ENCODE assay signal across 8 cellular contexts in genomic region chr15:66356069-66356358, GRCh38. TPM values are rescaled to one million over a fixed set of nuclear protein-coding genes. Genes with fewer than 3 reads are reported as not detected.
DNase-seq lines count a peak whose midpoint lies in the region; ATAC-seq and TF ChIP-seq lines count a peak whose summit lies in the region.

No MANE protein-coding gene starts in this region.

- peak overlapping the region; percentile 95 for H3K9ac ChIP-seq in iPS-18a (ENCODE audit: low read length)

- TF ChIP-seq CTCF in WERI-Rb-1 (IDR thresholded peaks at IDR 0.05; ENCODE audit: low read depth, low read length) (no peak), suprapubic skin (IDR thresholded peaks at IDR 0.05) (no peak)

- under 1% methylated on average over 12 of the region's 12 CpGs for WGBS in suprapubic skin

- no peak for DNase-seq in activated CD4-positive, alpha-beta T cell treated with anti-CD3 and anti-CD28 coated beads, Interleukin-2, amount 10 ng/mL, durations not matched to agents 7 days and 5 days
- DNase-seq in activated CD4-positive, alpha-beta T cell treated with anti-CD3 and anti-CD28 coated beads, Interleukin-2, amount 50 U/mL, for 1 hour, result no peak
- DNase-seq in WERI-Rb-1 (no peak), suprapubic skin (ENCODE audit: low spot score in 2 of 2) (no peak), NCI-H2196 (lab: John Stamatoyannopoulos, UW; ENCODE audit: unreplicated experiment) (no peak), NOMO-1 treated with dmso at 0.1 percent for 144 hours (lab: John Stamatoyannopoulos, UW; ENCODE audit: unreplicated experiment) (no peak)

- CTCF ChIA-PET in activated CD4-positive, alpha-beta T cell treated with anti-CD3 and anti-CD28 coated beads, Interleukin-2, amount 10 ng/mL, durations not matched to agents 7 days and 5 days (lab: Charles Lee), result interaction anchor here (4.8 to 5.1 kb wide), 2 partner anchors 31 to 142 kb away, joined by 18 to 21 read pairs; partner anchors contain the start of genes MAP2K1 and SNAPC5

- H3K27me3 Mint-ChIP-seq in activated CD4-positive, alpha-beta T cell treated with anti-CD3 and anti-CD28 coated beads, Interleukin-2, amount 10 ng/mL, durations not matched to agents 7 days and 5 days, result no peaks in the 10 kb centered on the region

- peak overlapping the region; percentile 98 for H3K27ac Mint-ChIP-seq in activated CD4-positive, alpha-beta T cell treated with anti-CD3 and anti-CD28 coated beads, Interleukin-2, amount 10 ng/mL, durations not matched to agents 7 days and 5 days

- H3K36me3 ChIP-seq in WERI-Rb-1 (peaks cover 18% of the 10 kb centered on the region), iPS-18a (ENCODE audit: control insufficient read depth, low read depth, low read length) (peaks cover 11% of the 10 kb centered on the region), suprapubic skin (peaks cover 9% of the 10 kb centered on the region)

- H3K27ac ChIP-seq in WERI-Rb-1 (peak overlapping the region; percentile 85), iPS-18a (ENCODE audit: low read length) (peak overlapping the region; percentile 65), suprapubic skin (peak overlapping the region; percentile 73)

- H3K4me1 ChIP-seq in iPS-18a (ENCODE audit: control insufficient read depth, low read depth, low read length), result peaks cover 3% of the 10 kb centered on the region
- H3K4me1 ChIP-seq in suprapubic skin, result peaks cover 11% of the 10 kb centered on the region

- TF ChIP-seq POLR2A in suprapubic skin (IDR thresholded peaks at IDR 0.05), result no peak

- H3K36me3 Mint-ChIP-seq in activated CD4-positive, alpha-beta T cell treated with anti-CD3 and anti-CD28 coated beads, Interleukin-2, amount 10 ng/mL, durations not matched to agents 7 days and 5 days (ENCODE audit: low read depth), result peaks cover 19% of the 10 kb centered on the region

- H3K4me1 Mint-ChIP-seq in activated CD4-positive, alpha-beta T cell treated with anti-CD3 and anti-CD28 coated beads, Interleukin-2, amount 10 ng/mL, durations not matched to agents 7 days and 5 days, result peaks cover 35% of the 10 kb centered on the region

- H3K9me3 ChIP-seq in WERI-Rb-1 (ENCODE audit: severe bottlenecking) (no peaks in the 10 kb centered on the region), iPS-18a (ENCODE audit: control insufficient read depth, low read depth, low read length) (no peaks in the 10 kb centered on the region), suprapubic skin (no peaks in the 10 kb centered on the region)

- H3K4me3 Mint-ChIP-seq in activated CD4-positive, alpha-beta T cell treated with anti-CD3 and anti-CD28 coated beads, Interleukin-2, amount 10 ng/mL, durations not matched to agents 7 days and 5 days, result peak overlapping the region; percentile 95

- no peak for ATAC-seq in GM19463 (IDR thresholded peaks at IDR 0.05; ENCODE audit: unreplicated experiment)

- H3K9me3 Mint-ChIP-seq in activated CD4-positive, alpha-beta T cell treated with anti-CD3 and anti-CD28 coated beads, Interleukin-2, amount 10 ng/mL, durations not matched to agents 7 days and 5 days, result no peaks in the 10 kb centered on the region

- peak overlapping the region; percentile 73 for H3K4me3 ChIP-seq in WERI-Rb-1 (ENCODE audit: low read depth, low read length)
- peak overlapping the region; percentile 81 for H3K4me3 ChIP-seq in iPS-18a (ENCODE audit: low read length)
- H3K4me3 ChIP-seq in suprapubic skin, result peak overlapping the region; percentile 77

- no peak for TF ChIP-seq EP300 in suprapubic skin (IDR thresholded peaks at IDR 0.05)

- POLR2A ChIA-PET in activated CD4-positive, alpha-beta T cell treated with anti-CD3 and anti-CD28 coated beads, Interleukin-2, amount 10 ng/mL, durations not matched to agents 7 days and 5 days (lab: Charles Lee), result interaction anchor here (1.3 kb wide), 2 partner anchors 13 to 30 kb away, joined by 3 to 4 read pairs; no protein-coding TSS in a partner anchor

- H3K27me3 ChIP-seq in WERI-Rb-1 (ENCODE audit: insufficient read depth, low read depth, severe bottlenecking) (no peaks in the 10 kb centered on the region), iPS-18a (ENCODE audit: control insufficient read depth, insufficient read depth, low read length) (no peaks in the 10 kb centered on the region), suprapubic skin (no peaks in the 10 kb centered on the region)

RNA-seq across cellular contexts. Expression of gene TIPIN, which starts 0.5 kb away (rescaled TPM):
- 10 to 100 TPM; 25.0 to 28.0 TPM for total RNA-seq in activated CD4-positive, alpha-beta T cell treated with anti-CD3 and anti-CD28 coated beads, Interleukin-2, amount 10 ng/mL, durations not matched to agents 7 days and 5 days
- 1 to 10 TPM; 4.8 to 8.2 (median 7.0) TPM for total RNA-seq in suprapubic skin

RNA-seq across cellular contexts. Expression of gene MAP2K1, which starts 30.7 kb away (rescaled TPM):
- total RNA-seq in activated CD4-positive, alpha-beta T cell treated with anti-CD3 and anti-CD28 coated beads, Interleukin-2, amount 10 ng/mL, durations not matched to agents 7 days and 5 days, result 10 to 100 TPM; 72.1 to 83.0 TPM
- 10 to 100 TPM; 23.6 to 31.0 (median 27.9) TPM for total RNA-seq in suprapubic skin
